In genomic region chr1:113490384-113490783, GRCh38 we compare ENCODE assay signal across 3 cellular contexts.
"Had no signal": no experiment of that assay in that cellular context is flagged by ENCODE, and none has a peak within 500 bp of the region (broad histone marks: within the 10 kb centered on the region; RNA-seq: fewer than 3 reads in every experiment).

No MANE protein-coding gene starts in this region.

- H3K4me3 ChIP-seq: GM12878 had no signal

- DNase-seq: GDM1, GF-D8 had no signal
